In genomic region chr10:20670569-20670968, GRCh38 we compare ENCODE assay signal across 21 cellular contexts.
DNase-seq lines count a peak whose midpoint lies in the region; ATAC-seq and TF ChIP-seq lines count a peak whose summit lies in the region.
"Had no signal": no experiment of that assay in that cellular context is flagged by ENCODE, and none has a peak within 500 bp of the region (broad histone marks: within the 10 kb centered on the region; RNA-seq: fewer than 3 reads in every experiment).

No MANE protein-coding gene starts in this region.

- WGBS in neuronal stem cell (ENCODE audit: extremely low coverage in 2 of 2, insufficient read length in 2 of 2, insufficient replicate concordance in 1 of 2), 2 donors, result no CpG with 5 or more reads among the region's 1 CpG

- CTCF ChIA-PET in WTC11 (lab: Charles Lee), result no interaction called here

- H3K4me1 ChIP-seq in right atrium auricular region, result peaks cover 0 to 20% of the 10 kb centered on the region in 2 donors
- peaks cover 0 to under 1% of the 10 kb centered on the region in 2 donors for H3K4me1 ChIP-seq in neuronal stem cell (ENCODE audit: control insufficient read depth in 2 of 2, insufficient read depth in 1 of 2, low read depth in 1 of 2, low read length in 2 of 2)

- no peak overlapping the region for H3K27ac Mint-ChIP-seq in WTC11
- H3K27ac Mint-ChIP-seq: B cell; CD8-positive, alpha-beta T cell; HFFc6 had no signal

- no peak overlapping the region for H2BK5ac ChIP-seq in neuronal stem cell (ENCODE audit: low read length)

- no peaks in the 10 kb centered on the region for H3K79me1 ChIP-seq in neuronal stem cell (ENCODE audit: low read depth, low read length)

- intact Hi-C loops in Right ventricle myocardium superior (cut with DNase I) (no loop called here), left cardiac atrium (cut with DNase I) (no loop called here)

- peaks cover 17% of the 10 kb centered on the region for H3K4me1 Mint-ChIP-seq in WTC11
- H3K4me1 Mint-ChIP-seq: B cell had no signal

- H3K36me3 ChIP-seq in right atrium auricular region (no peaks in the 10 kb centered on the region), neuronal stem cell (replicated peaks in 1 of 2; ENCODE audit: control insufficient read depth in 2 of 2, insufficient read depth in 2 of 2, low read length in 2 of 2) (no peaks in the 10 kb centered on the region)
- H3K36me3 ChIP-seq: BLaER1 treated with 17β-estradiol and CSF1 and Interleukin-3, amounts not matched to agents 10 nM and 100 nM had no signal

- peak overlapping the region; percentile 58 for H3K18ac ChIP-seq in neuronal stem cell (ENCODE audit: low read length)

- H4K91ac ChIP-seq in neuronal stem cell (ENCODE audit: low read depth, low read length, poor library complexity), result no peak overlapping the region

- no peaks in the 10 kb centered on the region for H3K36me3 Mint-ChIP-seq in WTC11
- H3K36me3 Mint-ChIP-seq: CD8-positive, alpha-beta T cell had no signal

- peak; percentile 55 for ATAC-seq in Right ventricle myocardium superior (ENCODE audit: poor library complexity)
- peak in 1 of 2 donors; percentile 32 for ATAC-seq in left cardiac atrium
- no peak for ATAC-seq in WTC11
- ATAC-seq: CD8-positive, alpha-beta T cell; GM12878; HCT116; HepG2 had no signal

- no peak overlapping the region for H3K4me3 Mint-ChIP-seq in WTC11
- H3K4me3 Mint-ChIP-seq: B cell; CD8-positive, alpha-beta T cell; HFFc6 had no signal

- H3K4me3 ChIP-seq in right atrium auricular region (no peak overlapping the region), neuronal stem cell (ENCODE audit: low read length in 2 of 2) (no peak overlapping the region)
- H3K4me3 ChIP-seq: BLaER1 treated with 17β-estradiol and CSF1 and Interleukin-3, amounts not matched to agents 10 nM and 100 nM; GM12878 had no signal

- POLR2A ChIA-PET in WTC11 (lab: Charles Lee), result no interaction called here

- no peak overlapping the region for H2AK5ac ChIP-seq in neuronal stem cell (ENCODE audit: low read depth, low read length)

- H4K8ac ChIP-seq in neuronal stem cell (ENCODE audit: low read depth, low read length), result no peak overlapping the region

- no peak overlapping the region for H3K4ac ChIP-seq in neuronal stem cell (ENCODE audit: low read length)

- DNase-seq in Right ventricle myocardium superior (no peak), right atrium auricular region (ENCODE audit: low spot score) (no peak), left cardiac atrium (peak; percentile 23), neuronal stem cell (ENCODE audit: low spot score) (no peak), NCI-H1436 treated with DMSO at 0.1 percent for 48 hours (lab: John Stamatoyannopoulos, UW) (no peak), WTC11 (ENCODE audit: low spot score) (no peak), germinal center (ENCODE audit: low spot score) (no peak)
- DNase-seq: 8988T; Calu3; CD8-positive, alpha-beta T cell; DMS53; DND-41; EL; GOT3; H7; HFFc6 had no signal

- H3K27me3 ChIP-seq in right atrium auricular region (no peaks in the 10 kb centered on the region), neuronal stem cell (ENCODE audit: control insufficient read depth in 3 of 3, insufficient read depth in 3 of 3, low read depth in 1 of 3, low read length in 3 of 3) (no peaks in the 10 kb centered on the region)
- H3K27me3 ChIP-seq: BLaER1 treated with 17β-estradiol and CSF1 and Interleukin-3, amounts not matched to agents 10 nM and 100 nM had no signal

- TF ChIP-seq CTCF in right atrium auricular region (IDR thresholded peaks at IDR 0.05) (no peak), WTC11 (IDR thresholded peaks at IDR 0.05) (no peak)

- H3K4me2 ChIP-seq in neuronal stem cell (ENCODE audit: insufficient read depth, low read length, poor library complexity, severe bottlenecking), result no peak overlapping the region
- H3K4me2 ChIP-seq: BLaER1 treated with 17β-estradiol and CSF1 and Interleukin-3, amounts not matched to agents 10 nM and 100 nM had no signal

- no peak overlapping the region for H3K9ac ChIP-seq in neuronal stem cell (ENCODE audit: low read depth, low read length, poor library complexity)
- H3K9ac ChIP-seq: BLaER1 treated with 17β-estradiol and CSF1 and Interleukin-3, amounts not matched to agents 10 nM and 100 nM had no signal

- no peak overlapping the region for H2BK12ac ChIP-seq in neuronal stem cell (ENCODE audit: low read length)

- H3K9me3 ChIP-seq in right atrium auricular region, result no peaks in the 10 kb centered on the region
- no peaks in the 10 kb centered on the region for H3K9me3 ChIP-seq in neuronal stem cell (replicated peaks in 1 of 2; ENCODE audit: control insufficient read depth in 2 of 2, insufficient read depth in 1 of 2, low read depth in 1 of 2, low read length in 2 of 2)
- H3K9me3 ChIP-seq: BLaER1 treated with 17β-estradiol and CSF1 and Interleukin-3, amounts not matched to agents 10 nM and 100 nM had no signal

- no peak overlapping the region for H3K14ac ChIP-seq in neuronal stem cell (ENCODE audit: low read length)

- H2BK15ac ChIP-seq in neuronal stem cell (ENCODE audit: low read length), result no peak overlapping the region

- H3K27me3 Mint-ChIP-seq in WTC11 (ENCODE audit: low read depth), result peaks cover 4% of the 10 kb centered on the region; the same call in 1 of the 2 replicates
- H3K27me3 Mint-ChIP-seq: B cell had no signal

- H3K23ac ChIP-seq in neuronal stem cell (ENCODE audit: low read depth, low read length, poor library complexity), result no peak overlapping the region

- no peak overlapping the region for H2AFZ ChIP-seq in neuronal stem cell (ENCODE audit: low read length)

- H3K9me3 Mint-ChIP-seq in WTC11, result no peaks in the 10 kb centered on the region

- H3K27ac ChIP-seq in right atrium auricular region (no peak overlapping the region), neuronal stem cell (replicated peaks; ENCODE audit: low read length) (no peak overlapping the region)
- H3K27ac ChIP-seq: BLaER1 treated with 17β-estradiol and CSF1 and Interleukin-3, amounts not matched to agents 10 nM and 100 nM had no signal

- H2BK120ac ChIP-seq in neuronal stem cell (ENCODE audit: low read depth, low read length), result no peak overlapping the region

TF ChIP-seq in WTC11, 78 proteins besides CTCF, POLR2A, EP300 and RAD21 (continues in another document):
- TF ChIP-seq ZNF219 (CRISPR knock-in tag; IDR thresholded peaks at IDR 0.05; ENCODE audit: borderline replicate concordance) (no peak), ZNF423 (CRISPR knock-in tag; IDR thresholded peaks at IDR 0.05) (no peak), IRF2 (CRISPR knock-in tag; IDR thresholded peaks at IDR 0.05; ENCODE audit: borderline replicate concordance, low read depth) (no peak), ETV6 (CRISPR knock-in tag; IDR thresholded peaks at IDR 0.05) (no peak), TP53 (CRISPR knock-in tag; IDR thresholded peaks at IDR 0.05) (no peak), GABPB1 (CRISPR knock-in tag; IDR thresholded peaks at IDR 0.05) (no peak), ZNF416 (CRISPR knock-in tag; IDR thresholded peaks at IDR 0.05) (no peak), STAT6 (CRISPR knock-in tag; conservative IDR thresholded peaks at IDR 0.05; ENCODE audit: low read depth) (no peak), ZNF138 (CRISPR knock-in tag; conservative IDR thresholded peaks at IDR 0.05) (no peak), FOXP1 (CRISPR knock-in tag; IDR thresholded peaks at IDR 0.05; ENCODE audit: borderline replicate concordance) (no peak)
- TF ChIP-seq, protein P1, sequence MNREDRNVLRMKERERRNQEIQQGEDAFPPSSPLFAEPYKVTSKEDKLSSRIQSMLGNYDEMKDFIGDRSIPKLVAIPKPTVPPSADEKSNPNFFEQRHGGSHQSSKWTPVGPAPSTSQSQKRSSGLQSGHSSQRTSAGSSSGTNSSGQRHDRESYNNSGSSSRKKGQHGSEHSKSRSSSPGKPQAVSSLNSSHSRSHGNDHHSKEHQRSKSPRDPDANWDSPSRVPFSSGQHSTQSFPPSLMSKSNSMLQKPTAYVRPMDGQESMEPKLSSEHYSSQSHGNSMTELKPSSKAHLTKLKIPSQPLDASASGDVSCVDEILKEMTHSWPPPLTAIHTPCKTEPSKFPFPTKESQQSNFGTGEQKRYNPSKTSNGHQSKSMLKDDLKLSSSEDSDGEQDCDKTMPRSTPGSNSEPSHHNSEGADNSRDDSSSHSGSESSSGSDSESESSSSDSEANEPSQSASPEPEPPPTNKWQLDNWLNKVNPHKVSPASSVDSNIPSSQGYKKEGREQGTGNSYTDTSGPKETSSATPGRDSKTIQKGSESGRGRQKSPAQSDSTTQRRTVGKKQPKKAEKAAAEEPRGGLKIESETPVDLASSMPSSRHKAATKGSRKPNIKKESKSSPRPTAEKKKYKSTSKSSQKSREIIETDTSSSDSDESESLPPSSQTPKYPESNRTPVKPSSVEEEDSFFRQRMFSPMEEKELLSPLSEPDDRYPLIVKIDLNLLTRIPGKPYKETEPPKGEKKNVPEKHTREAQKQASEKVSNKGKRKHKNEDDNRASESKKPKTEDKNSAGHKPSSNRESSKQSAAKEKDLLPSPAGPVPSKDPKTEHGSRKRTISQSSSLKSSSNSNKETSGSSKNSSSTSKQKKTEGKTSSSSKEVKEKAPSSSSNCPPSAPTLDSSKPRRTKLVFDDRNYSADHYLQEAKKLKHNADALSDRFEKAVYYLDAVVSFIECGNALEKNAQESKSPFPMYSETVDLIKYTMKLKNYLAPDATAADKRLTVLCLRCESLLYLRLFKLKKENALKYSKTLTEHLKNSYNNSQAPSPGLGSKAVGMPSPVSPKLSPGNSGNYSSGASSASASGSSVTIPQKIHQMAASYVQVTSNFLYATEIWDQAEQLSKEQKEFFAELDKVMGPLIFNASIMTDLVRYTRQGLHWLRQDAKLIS (CRISPR knock-in tag; IDR thresholded peaks at IDR 0.05; ENCODE audit: borderline replicate concordance), result no peak
